ENCODE assay signal across 21 cellular contexts in genomic region chr4:163901305-163901704, GRCh38.
"Had no signal": no experiment of that assay in that cellular context is flagged by ENCODE, and none has a peak within 500 bp of the region (broad histone marks: within the 10 kb centered on the region; RNA-seq: fewer than 3 reads in every experiment).

No MANE protein-coding gene starts in this region.

- H3K9me3 ChIP-seq: gastrocnemius medialis, mucosa of descending colon, prostate gland, thoracic aorta, tibial nerve, upper lobe of left lung had no signal

- ATAC-seq: esophagus mucosa; gastrocnemius medialis; mucosa of descending colon; natural killer cell treated with Interleukin-12 subunit alpha and Interleukin-12 subunit beta and Interleukin-15 and Interleukin-18, amount 100 ng/mL, for 72 hours; stimulated activated memory B cell treated with anti-CD40 and anti-IgM and Interleukin-4, amounts not matched to agents 10 μg/mL and 1 μg/mL and 100 μg/mL, for 72 hours had no signal

- H3K79me2 ChIP-seq: parathyroid adenoma had no signal

- H3K27me3 ChIP-seq: gastrocnemius medialis, neural progenitor cell, right atrium auricular region, sigmoid colon, tibial nerve, upper lobe of left lung had no signal

- H3K36me3 ChIP-seq: gastrocnemius medialis, neural progenitor cell, prostate gland, right atrium auricular region, sigmoid colon, thoracic aorta, tibial nerve, upper lobe of left lung had no signal

- DNase-seq: cortex of kidney; foreskin fibroblast; gastrocnemius medialis; head of caudate nucleus; mucosa of descending colon; naive B cell; sigmoid colon; stimulated activated CD4-positive, alpha-beta T cell treated with anti-CD3 and anti-CD28 coated beads, Interleukin-2, amount 100 ng/mL, for 24 hours; stimulated activated CD4-positive, alpha-beta T cell treated with anti-CD3 and anti-CD28 coated beads, Interleukin-4, amount 100 ng/mL, for 24 hours; upper lobe of left lung had no signal

- H3K4me3 ChIP-seq: gastrocnemius medialis, lung, mucosa of descending colon, neural progenitor cell, prostate gland, right atrium auricular region, sigmoid colon, thoracic aorta, tibial nerve, upper lobe of left lung had no signal

- H3K9ac ChIP-seq: neural progenitor cell, parathyroid adenoma had no signal

- H3K4me2 ChIP-seq: neural progenitor cell had no signal

- H3K27ac ChIP-seq: epithelial cell of prostate, gastrocnemius medialis, neural progenitor cell, parathyroid adenoma, prostate gland, right atrium auricular region, sigmoid colon, thoracic aorta, tibial nerve, upper lobe of left lung had no signal

- H3K4me1 ChIP-seq: gastrocnemius medialis, neural progenitor cell, parathyroid adenoma, prostate gland, right atrium auricular region, sigmoid colon, tibial nerve, upper lobe of left lung had no signal
